10 cellular contexts compared by ENCODE assay signal in the genomic region with DNA sequence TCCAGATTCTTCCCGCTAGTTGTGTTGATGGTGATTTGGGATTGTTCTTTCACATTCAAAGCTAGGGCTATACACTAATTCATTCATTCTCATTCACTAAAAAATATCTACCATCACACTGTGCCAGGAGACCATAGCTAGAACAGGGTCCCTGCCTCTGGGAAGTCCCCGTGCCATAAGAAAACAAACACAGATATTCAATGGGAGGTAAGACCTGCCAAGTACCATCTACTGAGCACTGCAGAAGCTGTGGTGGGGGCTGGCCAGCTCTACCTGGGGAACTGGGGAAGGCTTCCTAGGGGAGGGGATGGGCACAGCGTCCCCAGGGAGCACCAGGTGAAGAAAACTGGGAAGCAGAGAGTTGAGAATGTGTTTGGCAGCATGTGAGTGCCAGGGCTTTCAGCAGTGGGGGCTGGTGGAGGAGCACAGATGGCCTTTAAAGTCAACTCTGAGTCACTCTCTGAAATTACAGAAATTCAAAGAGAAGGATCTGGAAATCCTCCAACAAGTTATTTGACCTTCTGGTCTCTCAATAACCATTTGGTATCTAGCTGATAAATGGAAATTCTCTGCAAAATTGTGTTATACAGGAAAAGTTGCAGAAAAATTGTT.
A peak's percentile ranks its signal among the peaks of the same experiment; 100 is the strongest.
DNase-seq lines count a peak whose midpoint lies in the region; ATAC-seq and TF ChIP-seq lines count a peak whose summit lies in the region.
"Had no signal": no experiment of that assay in that cellular context is flagged by ENCODE, and none has a peak within 500 bp of the region (broad histone marks: within the 10 kb centered on the region; RNA-seq: fewer than 3 reads in every experiment).

No MANE protein-coding gene starts in this region.

- WGBS in spleen, 5 donors: 86 to 92% (median 91%) methylated on average over 3 of the region's 3 CpGs

- intact Hi-C loops in spleen (cut with DNase I; ENCODE audit: low total_unique reads): no loop called here

- TF ChIP-seq POLR2A in spleen (IDR thresholded peaks at IDR 0.05): no peak

- peaks cover 27% of the 10 kb centered on the region for H3K36me3 Mint-ChIP-seq in T-cell

- H3K36me3 ChIP-seq in spleen: peaks cover 0 to 16% (median 0%) of the 10 kb centered on the region in 6 donors

- H3K9me3 ChIP-seq in spleen: peaks cover 0 to 11% (median 0%) of the 10 kb centered on the region in 8 donors

- H3K9me3 Mint-ChIP-seq in T-cell: peaks cover 0 to 6% (median 4%) of the 10 kb centered on the region in 3 donors

- ATAC-seq in activated CD4-positive, CD25-positive, alpha-beta regulatory T cell treated with anti-CD3 and anti-CD28 coated beads, Interleukin-2, amount 50 U/mL, for 24 hours: peak; percentile 63 to 65
- peak; percentile 50 to 76 (median 72) for ATAC-seq in T-cell (replicated peaks in 1 of 4)
- ATAC-seq in GM19395 (IDR thresholded peaks at IDR 0.05; ENCODE audit: unreplicated experiment): no peak

- no peaks in the 10 kb centered on the region for H3K27me3 Mint-ChIP-seq in T-cell
- H3K27me3 Mint-ChIP-seq: B cell had no signal

- peak overlapping the region in 6 of 8 donors; percentile 0 to 65 (median 41) for H3K27ac ChIP-seq in spleen

- CTCF ChIA-PET in T-cell (lab: Charles Lee): interaction anchor here (0.5 to 2.1 kb wide), 7 partner anchors 48 to 305 kb away, joined by 3 to 9 read pairs (median 4); no protein-coding TSS in a partner anchor

- TF ChIP-seq CTCF in spleen (IDR thresholded peaks at IDR 0.05 in 8 of 11, conservative IDR thresholded peaks at IDR 0.05 in 3 of 11): no peak

- peaks cover 6 to 26% (median 17%) of the 10 kb centered on the region in 6 donors for H3K4me1 ChIP-seq in spleen

- no peaks in the 10 kb centered on the region for H3K27me3 ChIP-seq in spleen (replicated peaks in 1 of 7)

- no peak overlapping the region for H3K4me3 ChIP-seq in spleen

- H3K4me1 Mint-ChIP-seq in T-cell: peaks cover 32 to 44% (median 35%) of the 10 kb centered on the region in 3 donors

- POLR2A ChIA-PET in T-cell (lab: Charles Lee): interaction anchor here (0.6 to 1.3 kb wide), 9 partner anchors 9 to 1014 kb away, joined by 3 to 5 read pairs (median 3); no protein-coding TSS in a partner anchor

- peak overlapping the region; percentile 91 to 96 for H3K27ac Mint-ChIP-seq in T-cell
- H3K27ac Mint-ChIP-seq: B cell had no signal

- peak overlapping the region; percentile 28 to 62 (median 60) for H3K4me3 Mint-ChIP-seq in T-cell
- H3K4me3 Mint-ChIP-seq: B cell had no signal

- DNase-seq in activated CD4-positive, CD25-positive, alpha-beta regulatory T cell (lab: John Stamatoyannopoulos, UW): no peak
- DNase-seq in T-cell (peak in 11 of 34 experiments; percentile 2 to 27 (median 10)), fibroblast of peridontal ligament (ENCODE audit: extremely low read depth) (peak; percentile 46), spleen (no peak), iPS-NIHi7 (ENCODE audit: extremely low spot score) (no peak), NOMO-1 treated with dmso at 0.1 percent for 144 hours (lab: John Stamatoyannopoulos, UW; ENCODE audit: unreplicated experiment) (no peak)
- DNase-seq: Karpas-422 had no signal
